In the genomic region with DNA sequence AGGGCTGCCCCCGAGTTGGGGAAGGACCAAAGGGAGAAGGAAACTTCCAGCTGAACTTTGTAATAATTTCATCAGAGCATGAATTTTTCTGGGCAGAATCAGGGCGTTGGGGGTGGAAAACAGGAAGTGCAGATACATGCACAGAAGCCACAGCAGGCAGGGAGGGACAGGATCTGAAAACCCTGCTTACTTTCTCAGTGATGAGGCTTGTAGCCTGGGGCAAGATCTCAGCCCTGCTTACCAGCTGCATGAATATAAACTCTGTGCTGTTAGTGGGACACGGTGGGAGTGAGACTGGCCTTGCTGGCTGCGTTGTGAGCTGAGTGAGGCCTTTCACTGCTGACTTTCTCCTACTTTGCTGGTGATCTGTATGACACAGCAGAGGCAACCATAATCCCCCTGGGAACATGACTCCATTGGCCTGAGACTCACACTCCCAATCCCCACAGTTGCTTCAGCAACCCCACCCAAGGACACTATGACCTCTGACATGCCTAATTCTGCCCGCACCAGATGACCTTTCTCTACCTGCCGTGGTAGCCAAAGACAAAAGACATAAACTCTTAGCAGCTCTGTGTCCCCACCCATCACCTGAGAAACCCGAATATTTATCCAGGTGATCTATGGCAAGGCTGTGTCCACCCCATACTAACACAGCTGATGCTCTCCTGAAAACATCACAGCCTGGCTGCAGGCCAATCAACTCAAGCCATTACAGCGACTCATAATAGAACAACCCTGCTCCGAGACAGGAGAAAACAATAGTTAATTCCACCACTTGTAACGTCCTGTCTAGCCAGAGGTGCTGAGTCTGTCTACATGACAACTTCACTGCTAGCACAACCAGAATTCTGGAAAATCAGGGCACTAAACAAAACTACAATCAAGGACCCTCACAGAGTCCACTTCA, we compare ENCODE assay signal across 9 cellular contexts.
DNase-seq lines count a peak whose midpoint lies in the region; ATAC-seq and TF ChIP-seq lines count a peak whose summit lies in the region.
"Had no signal": no experiment of that assay in that cellular context is flagged by ENCODE, and none has a peak within 500 bp of the region (broad histone marks: within the 10 kb centered on the region; RNA-seq: fewer than 3 reads in every experiment).

No MANE protein-coding gene starts in this region.

- peaks cover 10% of the 10 kb centered on the region for H3K9me3 Mint-ChIP-seq in CD4-positive, alpha-beta T cell

- no peaks in the 10 kb centered on the region; the same call in 1 of the 2 replicates for H3K9me3 ChIP-seq in BE2C
- peaks cover 9% of the 10 kb centered on the region for H3K9me3 ChIP-seq in CD4-positive, alpha-beta T cell (ENCODE audit: control insufficient read depth, low read length)

- TF ChIP-seq CTCF in BE2C (IDR thresholded peaks at IDR 0.05; ENCODE audit: low read depth, low read length) (no peak), epithelial cell of esophagus (IDR thresholded peaks at IDR 0.05; ENCODE audit: insufficient read depth, low read depth, low read length, missing control alignments) (no peak), GM10266 (IDR thresholded peaks at IDR 0.05; ENCODE audit: control insufficient read depth, insufficient read depth, low read depth, missing control alignments) (no peak)
- no peak for TF ChIP-seq CTCF in CD4-positive, alpha-beta T cell (IDR thresholded peaks at IDR 0.05)

- no peak overlapping the region for H3K4me3 Mint-ChIP-seq in CD4-positive, alpha-beta T cell

- peaks cover 12% of the 10 kb centered on the region for H3K4me1 ChIP-seq in BE2C

- H3K4me3 ChIP-seq in BE2C (ENCODE audit: low read depth, low read length): no peak overlapping the region
- no peak overlapping the region for H3K4me3 ChIP-seq in epithelial cell of esophagus (ENCODE audit: low read length)
- H3K4me3 ChIP-seq: coronary artery had no signal

- no peak for ATAC-seq in CD4-positive, alpha-beta T cell (ENCODE audit: poor library complexity)

- no peaks in the 10 kb centered on the region for H3K36me3 ChIP-seq in BE2C

- intact Hi-C loops in CD4-positive, alpha-beta T cell (cut with DNase I, micrococcal nuclease): no loop called here

- no peak overlapping the region for H3K27ac ChIP-seq in CD4-positive, alpha-beta T cell (ENCODE audit: low read depth, low read length)
- H3K27ac ChIP-seq: coronary artery had no signal

- no peaks in the 10 kb centered on the region for H3K27me3 ChIP-seq in BE2C
- no peaks in the 10 kb centered on the region for H3K27me3 ChIP-seq in CD4-positive, alpha-beta T cell (ENCODE audit: control insufficient read depth, insufficient read depth, low read length)

- no peaks in the 10 kb centered on the region for H3K4me1 Mint-ChIP-seq in CD4-positive, alpha-beta T cell (ENCODE audit: low read depth)

- POLR2A ChIA-PET in CD4-positive, alpha-beta T cell (lab: Charles Lee): no interaction called here

- H3K27me3 Mint-ChIP-seq in CD4-positive, alpha-beta T cell: no peaks in the 10 kb centered on the region

- peak; percentile 75 for DNase-seq in BE2C
- peak; percentile 79 for DNase-seq in H4 (ENCODE audit: low spot score)
- peak; percentile 75 for DNase-seq in NCI-H69 (lab: John Stamatoyannopoulos, UW)
- DNase-seq in epithelial cell of esophagus (ENCODE audit: low read depth): peak; percentile 85
- no peak for DNase-seq in GM10266 (ENCODE audit: extremely low spot score)
- no peak for DNase-seq in CD4-positive, alpha-beta T cell
- DNase-seq in NCI-H345 (lab: John Stamatoyannopoulos, UW): no peak
- DNase-seq in DMS53 (lab: John Stamatoyannopoulos, UW): no peak

- H3K27ac Mint-ChIP-seq in CD4-positive, alpha-beta T cell: no peak overlapping the region

- no peaks in the 10 kb centered on the region for H3K36me3 Mint-ChIP-seq in CD4-positive, alpha-beta T cell (ENCODE audit: low read depth)

- CTCF ChIA-PET in CD4-positive, alpha-beta T cell (lab: Charles Lee): no interaction called here

Comparison
In these comparisons a context has a peak if more than half of its experiments do, and no peak if none do; other contexts are left out.
1. DNase-seq: peak in BE2C (single experiment), H4 (single experiment), NCI-H69 (single experiment) and epithelial cell of esophagus (single experiment); none in GM10266 (single experiment), CD4-positive, alpha-beta T cell (0 of 10), NCI-H345 (single experiment) and DMS53 (single experiment).